Comparison of ENCODE assay signal across 20 cellular contexts in the genomic region with DNA sequence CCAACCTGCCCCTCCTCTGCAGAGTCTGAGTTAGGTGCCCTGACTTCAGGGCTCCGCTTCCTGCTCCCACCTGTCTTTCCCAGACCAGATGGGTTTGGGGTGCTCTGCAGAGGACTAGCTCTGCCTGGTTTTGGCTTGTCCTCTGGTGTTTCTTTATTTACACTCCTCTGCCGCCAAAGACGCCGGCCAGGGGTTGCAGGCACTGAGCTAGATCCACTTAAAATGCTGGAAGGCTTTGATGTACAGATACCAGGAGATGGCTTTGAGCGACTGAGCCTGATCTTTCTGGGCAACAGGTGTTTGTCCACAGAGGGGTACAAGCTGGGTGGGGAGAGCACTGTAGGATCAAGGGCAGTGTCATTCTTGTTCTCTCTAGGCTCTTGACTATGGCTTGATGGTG. TPM values are rescaled to one million over a fixed set of nuclear protein-coding genes. Genes with fewer than 3 reads are reported as not detected.
DNase-seq lines count a peak whose midpoint lies in the region; ATAC-seq and TF ChIP-seq lines count a peak whose summit lies in the region.
"Had no signal": no experiment of that assay in that cellular context is flagged by ENCODE, and none has a peak within 500 bp of the region (broad histone marks: within the 10 kb centered on the region; RNA-seq: fewer than 3 reads in every experiment).

No MANE protein-coding gene starts in this region.

- no peak for ATAC-seq in activated T-cell treated with anti-CD3 and anti-CD28 coated beads, Interleukin-2, amount 50 U/mL, for 72 hours (replicated peaks in 1 of 2)
- no peak for ATAC-seq in WTC11
- no peak for ATAC-seq in stimulated activated naive CD8-positive, alpha-beta T cell treated with anti-CD3 and anti-CD28 coated beads, Interleukin-15, amount 100 ng/mL, for 72 hours
- no peak for ATAC-seq in HG03045 (IDR thresholded peaks at IDR 0.05; ENCODE audit: unreplicated experiment)
- ATAC-seq: activated CD8-positive, alpha-beta memory T cell treated with anti-CD3 and anti-CD28 coated beads, Interleukin-2, amount 10 ng/mL, durations not matched to agents 7 days and 5 days; esophagus mucosa; left lung had no signal

- CTCF ChIA-PET in WTC11 (lab: Charles Lee) = interaction anchor here (1.2 to 5.7 kb wide), 2 partner anchors 12 to 55 kb away, joined by 3 to 42 read pairs; no protein-coding TSS in a partner anchor

- H3K27ac Mint-ChIP-seq in activated T-cell treated with anti-CD3 and anti-CD28 coated beads, Interleukin-2, amount 50 U/mL, for 72 hours = peak overlapping the region; percentile 68
- H3K27ac Mint-ChIP-seq in WTC11 (peak overlapping the region; percentile 75), immature natural killer cell (peak overlapping the region in 4 of 6 donors; percentile 11 to 81 (median 36))
- H3K27ac Mint-ChIP-seq in stimulated activated naive CD8-positive, alpha-beta T cell treated with anti-CD3 and anti-CD28 coated beads, Interleukin-15, amount 100 ng/mL, for 72 hours = peak overlapping the region; percentile 57 to 65
- H3K27ac Mint-ChIP-seq: activated CD8-positive, alpha-beta memory T cell treated with anti-CD3 and anti-CD28 coated beads, Interleukin-2, amount 10 ng/mL, durations not matched to agents 7 days and 5 days had no signal

- peaks cover 60% of the 10 kb centered on the region for H3K4me1 Mint-ChIP-seq in activated T-cell treated with anti-CD3 and anti-CD28 coated beads, Interleukin-2, amount 50 U/mL, for 72 hours (ENCODE audit: low read depth)
- H3K4me1 Mint-ChIP-seq in WTC11 (peaks cover 21% of the 10 kb centered on the region), immature natural killer cell (peaks cover 25 to 30% of the 10 kb centered on the region in 2 donors)
- H3K4me1 Mint-ChIP-seq in stimulated activated naive CD8-positive, alpha-beta T cell treated with anti-CD3 and anti-CD28 coated beads, Interleukin-15, amount 100 ng/mL, for 72 hours = peaks cover 72% of the 10 kb centered on the region

- no peak for TF ChIP-seq CTCF in WTC11 (IDR thresholded peaks at IDR 0.05)

- DNase-seq in activated T-cell treated with anti-CD3 and anti-CD28 coated beads, Interleukin-2, amount 50 U/mL, for 72 hours = no peak
- no peak for DNase-seq in activated T-cell treated with anti-CD3 and anti-CD28 coated beads, Interleukin-2, amount 50 U/mL, for 1 hour
- no peak for DNase-seq in WTC11 (ENCODE audit: low spot score)
- no peak for DNase-seq in immature natural killer cell
- DNase-seq in stimulated activated naive CD8-positive, alpha-beta T cell treated with anti-CD3 and anti-CD28 coated beads, Interleukin-15, amount 100 ng/mL, for 72 hours = no peak
- DNase-seq in COR-L47 (lab: John Stamatoyannopoulos, UW) = no peak
- no peak for DNase-seq in dedifferentiated amniotic fluid mesenchymal stem cell (ENCODE audit: extremely low spot score)
- DNase-seq: activated CD8-positive, alpha-beta memory T cell treated with anti-CD3 and anti-CD28 coated beads, Interleukin-2, amount 10 ng/mL, durations not matched to agents 7 days and 5 days; dorsolateral prefrontal cortex; left lung; NCI-H146; NCI-H226; posterior cingulate gyrus; stimulated activated CD4-positive, alpha-beta T cell treated with anti-CD3 and anti-CD28 coated beads, Interleukin-4, amount 100 ng/mL, for 4 hours had no signal

- no peaks in the 10 kb centered on the region for H3K27me3 Mint-ChIP-seq in activated T-cell treated with anti-CD3 and anti-CD28 coated beads, Interleukin-2, amount 50 U/mL, for 72 hours (ENCODE audit: low read depth)
- no peaks in the 10 kb centered on the region for H3K27me3 Mint-ChIP-seq in WTC11 (ENCODE audit: low read depth)
- peaks cover 3 to 13% (median 7%) of the 10 kb centered on the region in 3 donors for H3K27me3 Mint-ChIP-seq in immature natural killer cell (ENCODE audit: low read depth in 3 of 3)
- H3K27me3 Mint-ChIP-seq in stimulated activated naive CD8-positive, alpha-beta T cell treated with anti-CD3 and anti-CD28 coated beads, Interleukin-15, amount 100 ng/mL, for 72 hours = no peaks in the 10 kb centered on the region
- H3K27me3 Mint-ChIP-seq: activated CD8-positive, alpha-beta memory T cell treated with anti-CD3 and anti-CD28 coated beads, Interleukin-2, amount 10 ng/mL, durations not matched to agents 7 days and 5 days had no signal

- POLR2A ChIA-PET in WTC11 (lab: Charles Lee) = interaction anchor here (1.2 kb wide), 1 partner anchor 33 kb away, joined by 3 read pairs; no protein-coding TSS in a partner anchor

- H3K9me3 Mint-ChIP-seq in activated T-cell treated with anti-CD3 and anti-CD28 coated beads, Interleukin-2, amount 50 U/mL, for 72 hours = no peaks in the 10 kb centered on the region
- H3K9me3 Mint-ChIP-seq in WTC11 (no peaks in the 10 kb centered on the region), immature natural killer cell (no peaks in the 10 kb centered on the region)
- H3K9me3 Mint-ChIP-seq in stimulated activated naive CD8-positive, alpha-beta T cell treated with anti-CD3 and anti-CD28 coated beads, Interleukin-15, amount 100 ng/mL, for 72 hours = no peaks in the 10 kb centered on the region

- no peak overlapping the region for H3K4me3 Mint-ChIP-seq in activated T-cell treated with anti-CD3 and anti-CD28 coated beads, Interleukin-2, amount 50 U/mL, for 72 hours
- no peak overlapping the region for H3K4me3 Mint-ChIP-seq in WTC11
- H3K4me3 Mint-ChIP-seq in immature natural killer cell = no peak overlapping the region
- H3K4me3 Mint-ChIP-seq in stimulated activated naive CD8-positive, alpha-beta T cell treated with anti-CD3 and anti-CD28 coated beads, Interleukin-15, amount 100 ng/mL, for 72 hours = no peak overlapping the region
- H3K4me3 Mint-ChIP-seq: activated CD8-positive, alpha-beta memory T cell treated with anti-CD3 and anti-CD28 coated beads, Interleukin-2, amount 10 ng/mL, durations not matched to agents 7 days and 5 days had no signal

- peaks cover 8 to 34% of the 10 kb centered on the region in 2 donors for H3K36me3 Mint-ChIP-seq in activated T-cell treated with anti-CD3 and anti-CD28 coated beads, Interleukin-2, amount 50 U/mL, for 72 hours (ENCODE audit: insufficient read depth in 2 of 2)
- H3K36me3 Mint-ChIP-seq in WTC11 (peaks cover 27% of the 10 kb centered on the region), immature natural killer cell (peaks cover 4 to 10% (median 7%) of the 10 kb centered on the region in 3 donors)

TF ChIP-seq in WTC11, 78 proteins besides CTCF, POLR2A, EP300 and RAD21 (continues in another document):
- TF ChIP-seq IRF2 (CRISPR knock-in tag; IDR thresholded peaks at IDR 0.05; ENCODE audit: borderline replicate concordance, low read depth) = no peak
- no peak for TF ChIP-seq CBFB (CRISPR knock-in tag; IDR thresholded peaks at IDR 0.05; ENCODE audit: low read depth)
- no peak for TF ChIP-seq GRHL2 (CRISPR knock-in tag; IDR thresholded peaks at IDR 0.05; ENCODE audit: insufficient replicate concordance, severe bottlenecking)
- no peak for TF ChIP-seq SMAD3 (CRISPR knock-in tag; IDR thresholded peaks at IDR 0.05; ENCODE audit: borderline replicate concordance)
- TF ChIP-seq, protein P1, sequence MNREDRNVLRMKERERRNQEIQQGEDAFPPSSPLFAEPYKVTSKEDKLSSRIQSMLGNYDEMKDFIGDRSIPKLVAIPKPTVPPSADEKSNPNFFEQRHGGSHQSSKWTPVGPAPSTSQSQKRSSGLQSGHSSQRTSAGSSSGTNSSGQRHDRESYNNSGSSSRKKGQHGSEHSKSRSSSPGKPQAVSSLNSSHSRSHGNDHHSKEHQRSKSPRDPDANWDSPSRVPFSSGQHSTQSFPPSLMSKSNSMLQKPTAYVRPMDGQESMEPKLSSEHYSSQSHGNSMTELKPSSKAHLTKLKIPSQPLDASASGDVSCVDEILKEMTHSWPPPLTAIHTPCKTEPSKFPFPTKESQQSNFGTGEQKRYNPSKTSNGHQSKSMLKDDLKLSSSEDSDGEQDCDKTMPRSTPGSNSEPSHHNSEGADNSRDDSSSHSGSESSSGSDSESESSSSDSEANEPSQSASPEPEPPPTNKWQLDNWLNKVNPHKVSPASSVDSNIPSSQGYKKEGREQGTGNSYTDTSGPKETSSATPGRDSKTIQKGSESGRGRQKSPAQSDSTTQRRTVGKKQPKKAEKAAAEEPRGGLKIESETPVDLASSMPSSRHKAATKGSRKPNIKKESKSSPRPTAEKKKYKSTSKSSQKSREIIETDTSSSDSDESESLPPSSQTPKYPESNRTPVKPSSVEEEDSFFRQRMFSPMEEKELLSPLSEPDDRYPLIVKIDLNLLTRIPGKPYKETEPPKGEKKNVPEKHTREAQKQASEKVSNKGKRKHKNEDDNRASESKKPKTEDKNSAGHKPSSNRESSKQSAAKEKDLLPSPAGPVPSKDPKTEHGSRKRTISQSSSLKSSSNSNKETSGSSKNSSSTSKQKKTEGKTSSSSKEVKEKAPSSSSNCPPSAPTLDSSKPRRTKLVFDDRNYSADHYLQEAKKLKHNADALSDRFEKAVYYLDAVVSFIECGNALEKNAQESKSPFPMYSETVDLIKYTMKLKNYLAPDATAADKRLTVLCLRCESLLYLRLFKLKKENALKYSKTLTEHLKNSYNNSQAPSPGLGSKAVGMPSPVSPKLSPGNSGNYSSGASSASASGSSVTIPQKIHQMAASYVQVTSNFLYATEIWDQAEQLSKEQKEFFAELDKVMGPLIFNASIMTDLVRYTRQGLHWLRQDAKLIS (CRISPR knock-in tag; IDR thresholded peaks at IDR 0.05; ENCODE audit: borderline replicate concordance) = no peak

RNA-seq across cellular contexts. Expression of a gene that starts 3.9 kb away (rescaled TPM):
- 100 to 1,000 TPM; 147 to 162 TPM for total RNA-seq in activated T-cell treated with anti-CD3 and anti-CD28 coated beads, Interleukin-2, amount 50 U/mL, for 72 hours
- total RNA-seq in WTC11 (2021) = 251 to 266 TPM (median 259 TPM) in 3 replicates
- 100 to 1,000 TPM; 157 to 276 (median 190) TPM for polyA plus RNA-seq in immature natural killer cell

RNA-seq across cellular contexts. Expression of a gene that starts 6.4 kb away (rescaled TPM):
- total RNA-seq in activated T-cell treated with anti-CD3 and anti-CD28 coated beads, Interleukin-2, amount 50 U/mL, for 72 hours = not detected
- 0.09 to 0.14 TPM in 2 of 3 replicates, not detected in the other for total RNA-seq in WTC11 (2021)
- polyA plus RNA-seq in immature natural killer cell = under 1 TPM; 0.12 to 0.86 (median 0.25) TPM
- total RNA-seq: activated CD8-positive, alpha-beta memory T cell treated with anti-CD3 and anti-CD28 coated beads, Interleukin-2, amount 10 ng/mL, durations not matched to agents 7 days and 5 days; bronchial epithelial cell; dorsolateral prefrontal cortex; esophagus mucosa; left lung; M059J; smooth muscle cell; ureter had no signal

RNA-seq across cellular contexts. Expression of a gene that starts 16.4 kb away (rescaled TPM):
- 10 to 100 TPM in 1 of 2 donors, 1 to 10 TPM in 1; 6.3 to 10.6 TPM for total RNA-seq in activated T-cell treated with anti-CD3 and anti-CD28 coated beads, Interleukin-2, amount 50 U/mL, for 72 hours
- total RNA-seq in WTC11 (2021) = 164 to 165 TPM (median 164 TPM) in 3 replicates
- 1 to 10 TPM; 1.1 to 2.5 (median 1.9) TPM for polyA plus RNA-seq in immature natural killer cell

RNA-seq across cellular contexts. Expression of a gene that starts 32.8 kb away (rescaled TPM):
- 10 to 100 TPM; 54.2 to 69.8 TPM for total RNA-seq in activated T-cell treated with anti-CD3 and anti-CD28 coated beads, Interleukin-2, amount 50 U/mL, for 72 hours
- 84.9 to 85.7 TPM (median 85.4 TPM) in 3 replicates for total RNA-seq in WTC11 (2021)
- polyA plus RNA-seq in immature natural killer cell = 100 to 1,000 TPM in 1 of 3 donors, 10 to 100 TPM in 2; 59.3 to 139 (median 72.1) TPM

RNA-seq across cellular contexts. Expression of a gene that starts 33.2 kb away (rescaled TPM):
- 10 to 100 TPM; 19.8 to 20.0 TPM for total RNA-seq in activated T-cell treated with anti-CD3 and anti-CD28 coated beads, Interleukin-2, amount 50 U/mL, for 72 hours
- 18.0 to 19.9 TPM (median 19.1 TPM) in 3 replicates for total RNA-seq in WTC11 (2021)
- 10 to 100 TPM; 12.6 to 19.7 (median 19.6) TPM for polyA plus RNA-seq in immature natural killer cell

Comparison
In these comparisons a context has a peak if more than half of its experiments do, and no peak if none do; other contexts are left out.
1. RNA of a gene that starts 16.4 kb away (total RNA-seq): 164 to 165 TPM in WTC11; 6.3 to 10.6 TPM in activated T-cell treated with anti-CD3 and anti-CD28 coated beads, Interleukin-2, amount 50 U/mL, for 72 hours; every median in the first group is over 10 times any median in the second.
2. Peak in every context shown above with its lines, with median percentiles within 50 percentile points of each other: H3K27ac Mint-ChIP-seq.